21 cellular contexts compared by ENCODE assay signal in genomic region chr13:28704919-28705318, GRCh38.
"Had no signal": no experiment of that assay in that cellular context is flagged by ENCODE, and none has a peak within 500 bp of the region (broad histone marks: within the 10 kb centered on the region; RNA-seq: fewer than 3 reads in every experiment).

No MANE protein-coding gene starts in this region.

- H3K4me1 ChIP-seq: stomach had no signal

- H3K4me1 Mint-ChIP-seq: activated naive CD4-positive, alpha-beta T cell treated with anti-CD3 and anti-CD28 coated beads, Interleukin-2, amount 50 U/mL, for 24 hours; neural crest cell had no signal

- FAIRE-seq: colon, frontal cortex, kidney, small intestine had no signal

- H3K27ac Mint-ChIP-seq: activated CD4-positive, alpha-beta T cell treated with anti-CD3 and anti-CD28 coated beads, Interleukin-2, amount 10 ng/mL, durations not matched to agents 7 days and 5 days; activated CD8-positive, alpha-beta T cell treated with anti-CD3 and anti-CD28 coated beads, Interleukin-2, amount 10 ng/mL, durations not matched to agents 7 days and 5 days; activated naive CD4-positive, alpha-beta T cell treated with anti-CD3 and anti-CD28 coated beads, Interleukin-2, amount 50 U/mL, for 24 hours; activated T-cell treated with anti-CD3 and anti-CD28 coated beads, Interleukin-2, amount 50 U/mL, for 72 hours; naive B cell; stimulated activated effector memory CD8-positive, alpha-beta T cell treated with anti-CD3 and anti-CD28 coated beads, Interleukin-12 subunit alpha, Interleukin-12 subunit beta, amount 100 ng/mL, for 72 hours; T-cell had no signal

- H3K4me3 Mint-ChIP-seq: activated CD4-positive, alpha-beta T cell treated with anti-CD3 and anti-CD28 coated beads, Interleukin-2, amount 10 ng/mL, durations not matched to agents 7 days and 5 days; activated CD8-positive, alpha-beta T cell treated with anti-CD3 and anti-CD28 coated beads, Interleukin-2, amount 10 ng/mL, durations not matched to agents 7 days and 5 days; activated naive CD4-positive, alpha-beta T cell treated with anti-CD3 and anti-CD28 coated beads, Interleukin-2, amount 50 U/mL, for 24 hours; activated T-cell treated with anti-CD3 and anti-CD28 coated beads, Interleukin-2, amount 50 U/mL, for 72 hours; naive B cell; neural crest cell; stimulated activated effector memory CD8-positive, alpha-beta T cell treated with anti-CD3 and anti-CD28 coated beads, Interleukin-12 subunit alpha, Interleukin-12 subunit beta, amount 100 ng/mL, for 72 hours; T-cell had no signal

- H3K27me3 ChIP-seq: cardiac muscle cell, stomach had no signal

- H3K9me3 Mint-ChIP-seq: activated CD4-positive, alpha-beta T cell treated with anti-CD3 and anti-CD28 coated beads, Interleukin-2, amount 10 ng/mL, durations not matched to agents 7 days and 5 days; activated naive CD4-positive, alpha-beta T cell treated with anti-CD3 and anti-CD28 coated beads, Interleukin-2, amount 50 U/mL, for 24 hours; activated T-cell treated with anti-CD3 and anti-CD28 coated beads, Interleukin-2, amount 50 U/mL, for 72 hours; neural crest cell; stimulated activated effector memory CD8-positive, alpha-beta T cell treated with anti-CD3 and anti-CD28 coated beads, Interleukin-12 subunit alpha, Interleukin-12 subunit beta, amount 100 ng/mL, for 72 hours; T-cell had no signal

- H3K27me3 Mint-ChIP-seq: activated CD4-positive, alpha-beta T cell treated with anti-CD3 and anti-CD28 coated beads, Interleukin-2, amount 10 ng/mL, durations not matched to agents 7 days and 5 days; activated naive CD4-positive, alpha-beta T cell treated with anti-CD3 and anti-CD28 coated beads, Interleukin-2, amount 50 U/mL, for 24 hours; naive B cell; T-cell had no signal

- DNase-seq: activated CD4-positive, alpha-beta T cell treated with anti-CD3 and anti-CD28 coated beads, Interleukin-2, amount 10 ng/mL, durations not matched to agents 7 days and 5 days; activated CD8-positive, alpha-beta memory T cell treated with anti-CD3 and anti-CD28 coated beads, Interleukin-2, amount 50 U/mL, for 48 hours; activated CD8-positive, alpha-beta T cell treated with anti-CD3 and anti-CD28 coated beads, Interleukin-2, amount 10 ng/mL, durations not matched to agents 7 days and 5 days; activated gamma-delta T cell; activated T-cell treated with anti-CD3 and anti-CD28 coated beads, Interleukin-2, amount 50 U/mL, for 72 hours; kidney; mammary epithelial cell; naive B cell; psoas muscle; right cardiac atrium; small intestine; stimulated activated CD4-positive, alpha-beta T cell treated with anti-CD3 and anti-CD28 coated beads, Interleukin-4, amount 100 ng/mL, for 1 hour; stomach; T-cell had no signal

- ATAC-seq: activated CD4-positive, CD25-positive, alpha-beta regulatory T cell treated with anti-CD3 and anti-CD28 coated beads, Interleukin-2, amount 50 U/mL, for 24 hours; activated CD8-positive, alpha-beta T cell treated with anti-CD3 and anti-CD28 coated beads, Interleukin-2, amount 10 ng/mL, durations not matched to agents 7 days and 5 days; activated T-cell treated with anti-CD3 and anti-CD28 coated beads, Interleukin-2, amount 50 U/mL, for 72 hours; stimulated activated effector memory CD8-positive, alpha-beta T cell treated with anti-CD3 and anti-CD28 coated beads, Interleukin-12 subunit alpha, Interleukin-12 subunit beta, amount 100 ng/mL, for 72 hours; T-cell had no signal

- H3K4me3 ChIP-seq: cardiac muscle cell, psoas muscle, stomach had no signal

- H3K27ac ChIP-seq: cardiac muscle cell, psoas muscle, stomach had no signal

- H3K9me3 ChIP-seq: psoas muscle, stomach had no signal
